ENCODE assay signal across 1 cellular context in genomic region chr13:101915333-101915732, GRCh38.
TF ChIP-seq lines count a peak whose summit lies in the region.

No MANE protein-coding gene starts in this region.

TF ChIP-seq in WTC11, 78 proteins besides CTCF, POLR2A, EP300 and RAD21 (continued from another document):
- no peak for TF ChIP-seq IRF1 (CRISPR knock-in tag; IDR thresholded peaks at IDR 0.05)
- TF ChIP-seq E2F1 (CRISPR knock-in tag; IDR thresholded peaks at IDR 0.05): no peak
- no peak for TF ChIP-seq USF1 (CRISPR knock-in tag; IDR thresholded peaks at IDR 0.05)
- TF ChIP-seq, protein P1, sequence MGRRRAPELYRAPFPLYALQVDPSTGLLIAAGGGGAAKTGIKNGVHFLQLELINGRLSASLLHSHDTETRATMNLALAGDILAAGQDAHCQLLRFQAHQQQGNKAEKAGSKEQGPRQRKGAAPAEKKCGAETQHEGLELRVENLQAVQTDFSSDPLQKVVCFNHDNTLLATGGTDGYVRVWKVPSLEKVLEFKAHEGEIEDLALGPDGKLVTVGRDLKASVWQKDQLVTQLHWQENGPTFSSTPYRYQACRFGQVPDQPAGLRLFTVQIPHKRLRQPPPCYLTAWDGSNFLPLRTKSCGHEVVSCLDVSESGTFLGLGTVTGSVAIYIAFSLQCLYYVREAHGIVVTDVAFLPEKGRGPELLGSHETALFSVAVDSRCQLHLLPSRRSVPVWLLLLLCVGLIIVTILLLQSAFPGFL (CRISPR knock-in tag; IDR thresholded peaks at IDR 0.05; ENCODE audit: borderline replicate concordance): no peak
- TF ChIP-seq, protein P2, sequence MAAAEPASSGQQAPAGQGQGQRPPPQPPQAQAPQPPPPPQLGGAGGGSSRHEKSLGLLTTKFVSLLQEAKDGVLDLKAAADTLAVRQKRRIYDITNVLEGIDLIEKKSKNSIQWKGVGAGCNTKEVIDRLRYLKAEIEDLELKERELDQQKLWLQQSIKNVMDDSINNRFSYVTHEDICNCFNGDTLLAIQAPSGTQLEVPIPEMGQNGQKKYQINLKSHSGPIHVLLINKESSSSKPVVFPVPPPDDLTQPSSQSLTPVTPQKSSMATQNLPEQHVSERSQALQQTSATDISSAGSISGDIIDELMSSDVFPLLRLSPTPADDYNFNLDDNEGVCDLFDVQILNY (CRISPR knock-in tag; IDR thresholded peaks at IDR 0.05): no peak
- TF ChIP-seq ZBTB43 (CRISPR knock-in tag; IDR thresholded peaks at IDR 0.05): no peak
- no peak for TF ChIP-seq CDX4 (CRISPR knock-in tag; IDR thresholded peaks at IDR 0.05; ENCODE audit: borderline replicate concordance)
- TF ChIP-seq, protein P3, sequence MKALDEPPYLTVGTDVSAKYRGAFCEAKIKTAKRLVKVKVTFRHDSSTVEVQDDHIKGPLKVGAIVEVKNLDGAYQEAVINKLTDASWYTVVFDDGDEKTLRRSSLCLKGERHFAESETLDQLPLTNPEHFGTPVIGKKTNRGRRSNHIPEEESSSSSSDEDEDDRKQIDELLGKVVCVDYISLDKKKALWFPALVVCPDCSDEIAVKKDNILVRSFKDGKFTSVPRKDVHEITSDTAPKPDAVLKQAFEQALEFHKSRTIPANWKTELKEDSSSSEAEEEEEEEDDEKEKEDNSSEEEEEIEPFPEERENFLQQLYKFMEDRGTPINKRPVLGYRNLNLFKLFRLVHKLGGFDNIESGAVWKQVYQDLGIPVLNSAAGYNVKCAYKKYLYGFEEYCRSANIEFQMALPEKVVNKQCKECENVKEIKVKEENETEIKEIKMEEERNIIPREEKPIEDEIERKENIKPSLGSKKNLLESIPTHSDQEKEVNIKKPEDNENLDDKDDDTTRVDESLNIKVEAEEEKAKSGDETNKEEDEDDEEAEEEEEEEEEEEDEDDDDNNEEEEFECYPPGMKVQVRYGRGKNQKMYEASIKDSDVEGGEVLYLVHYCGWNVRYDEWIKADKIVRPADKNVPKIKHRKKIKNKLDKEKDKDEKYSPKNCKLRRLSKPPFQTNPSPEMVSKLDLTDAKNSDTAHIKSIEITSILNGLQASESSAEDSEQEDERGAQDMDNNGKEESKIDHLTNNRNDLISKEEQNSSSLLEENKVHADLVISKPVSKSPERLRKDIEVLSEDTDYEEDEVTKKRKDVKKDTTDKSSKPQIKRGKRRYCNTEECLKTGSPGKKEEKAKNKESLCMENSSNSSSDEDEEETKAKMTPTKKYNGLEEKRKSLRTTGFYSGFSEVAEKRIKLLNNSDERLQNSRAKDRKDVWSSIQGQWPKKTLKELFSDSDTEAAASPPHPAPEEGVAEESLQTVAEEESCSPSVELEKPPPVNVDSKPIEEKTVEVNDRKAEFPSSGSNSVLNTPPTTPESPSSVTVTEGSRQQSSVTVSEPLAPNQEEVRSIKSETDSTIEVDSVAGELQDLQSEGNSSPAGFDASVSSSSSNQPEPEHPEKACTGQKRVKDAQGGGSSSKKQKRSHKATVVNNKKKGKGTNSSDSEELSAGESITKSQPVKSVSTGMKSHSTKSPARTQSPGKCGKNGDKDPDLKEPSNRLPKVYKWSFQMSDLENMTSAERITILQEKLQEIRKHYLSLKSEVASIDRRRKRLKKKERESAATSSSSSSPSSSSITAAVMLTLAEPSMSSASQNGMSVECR (CRISPR knock-in tag; IDR thresholded peaks at IDR 0.05; ENCODE audit: borderline replicate concordance): no peak
- no peak for TF ChIP-seq JAZF1 (CRISPR knock-in tag; IDR thresholded peaks at IDR 0.05)
- no peak for TF ChIP-seq SMAD4 (CRISPR knock-in tag; IDR thresholded peaks at IDR 0.05)
- no peak for TF ChIP-seq MLX (CRISPR knock-in tag; IDR thresholded peaks at IDR 0.05)
- TF ChIP-seq ZNF671 (CRISPR knock-in tag; IDR thresholded peaks at IDR 0.05): no peak
